ENCODE assay signal across 24 cellular contexts in genomic region chr2:26852405-26853348, GRCh38. TPM values are rescaled to one million over a fixed set of nuclear protein-coding genes. Genes with fewer than 3 reads are reported as not detected.
DNase-seq lines count a peak whose midpoint lies in the region; ATAC-seq, FAIRE-seq and TF ChIP-seq lines count a peak whose summit lies in the region.
"Had no signal": no experiment of that assay in that cellular context is flagged by ENCODE, and none has a peak within 500 bp of the region (broad histone marks: within the 10 kb centered on the region; RNA-seq: fewer than 3 reads in every experiment).

No MANE protein-coding gene starts in this region.

- CTCF ChIA-PET in activated CD8-positive, alpha-beta memory T cell treated with anti-CD3 and anti-CD28 coated beads, Interleukin-2, amount 10 ng/mL, durations not matched to agents 7 days and 5 days (lab: Charles Lee), result interaction anchor here (0.8 to 2.8 kb wide), 2 partner anchors 69 to 90 kb away, joined by 3 to 10 read pairs; no protein-coding TSS in a partner anchor
- CTCF ChIA-PET in RWPE1 (lab: Yijun Ruan, JAX), result interaction anchor here (1.1 kb wide), 1 partner anchor 11 kb away, joined by 5 read pairs; no protein-coding TSS in a partner anchor

- no peak for ATAC-seq in activated CD8-positive, alpha-beta memory T cell treated with anti-CD3 and anti-CD28 coated beads, Interleukin-2, amount 10 ng/mL, durations not matched to agents 7 days and 5 days
- ATAC-seq in GM19397 (IDR thresholded peaks at IDR 0.05; ENCODE audit: unreplicated experiment), result no peak
- ATAC-seq: CD8-positive, alpha-beta T cell had no signal

- H3K27ac Mint-ChIP-seq in activated CD8-positive, alpha-beta memory T cell treated with anti-CD3 and anti-CD28 coated beads, Interleukin-2, amount 10 ng/mL, durations not matched to agents 7 days and 5 days, result no peak overlapping the region
- H3K27ac Mint-ChIP-seq: activated CD4-positive, alpha-beta T cell treated with anti-CD3 and anti-CD28 coated beads, Interleukin-2, amount 10 ng/mL, durations not matched to agents 24 days and 14 days; CD8-positive, alpha-beta T cell; immature natural killer cell had no signal

- H3K4me1 ChIP-seq in BE2C (peaks cover 14% of the 10 kb centered on the region; the same call in 1 of the 2 replicates), mesodermal cell (ENCODE audit: control insufficient read depth, insufficient read depth, low read length, poor library complexity, severe bottlenecking) (peaks cover 3% of the 10 kb centered on the region)

- H3K36me3 Mint-ChIP-seq in activated CD8-positive, alpha-beta memory T cell treated with anti-CD3 and anti-CD28 coated beads, Interleukin-2, amount 10 ng/mL, durations not matched to agents 7 days and 5 days, result no peaks in the 10 kb centered on the region
- H3K36me3 Mint-ChIP-seq: CD8-positive, alpha-beta T cell; immature natural killer cell had no signal

- H3K9me3 ChIP-seq in BE2C (no peaks in the 10 kb centered on the region), mesodermal cell (ENCODE audit: control insufficient read depth, low read length) (no peaks in the 10 kb centered on the region)
- H3K9me3 ChIP-seq: colonic mucosa, sigmoid colon had no signal

- 52 to 59% methylated on average over 2 to 4 of the region's 7 CpGs for WGBS in mesodermal cell (ENCODE audit: insufficient coverage in 2 of 2), 2 experiments

- POLR2A ChIA-PET in RWPE1 (lab: Yijun Ruan, JAX; ENCODE audit: low non-redundant PET), result no interaction called here

- FAIRE-seq in endometrium (lab: Jason Lieb, UNC), result peak; percentile 57
- FAIRE-seq: astrocyte had no signal

- in situ Hi-C loops in G401 (cut with HindIII; ENCODE audit: low sequenced_read_pairs), result no loop called here

- no peak for TF ChIP-seq CTCF in BE2C (IDR thresholded peaks at IDR 0.05; ENCODE audit: low read depth, low read length)
- no peak for TF ChIP-seq CTCF in RWPE1 (conservative IDR thresholded peaks at IDR 0.05; ENCODE audit: low read depth)

- H3K36me3 ChIP-seq in BE2C (no peaks in the 10 kb centered on the region), mesodermal cell (ENCODE audit: control insufficient read depth, insufficient read depth, low read length) (no peaks in the 10 kb centered on the region)
- H3K36me3 ChIP-seq: colonic mucosa, sigmoid colon had no signal

- H3K27me3 ChIP-seq in BE2C, result peaks cover 13% of the 10 kb centered on the region

- H3K4me3 ChIP-seq in BE2C (ENCODE audit: low read depth, low read length) (no peak overlapping the region), mesodermal cell (ENCODE audit: extremely low read depth, insufficient read depth, low read length, poor library complexity, severe bottlenecking) (no peak overlapping the region)
- H3K4me3 ChIP-seq: colonic mucosa, PC-9, sigmoid colon had no signal

- H3K4me3 Mint-ChIP-seq in activated CD8-positive, alpha-beta memory T cell treated with anti-CD3 and anti-CD28 coated beads, Interleukin-2, amount 10 ng/mL, durations not matched to agents 7 days and 5 days, result no peak overlapping the region
- H3K4me3 Mint-ChIP-seq: activated CD4-positive, alpha-beta T cell treated with anti-CD3 and anti-CD28 coated beads, Interleukin-2, amount 10 ng/mL, durations not matched to agents 24 days and 14 days; CD8-positive, alpha-beta T cell; immature natural killer cell had no signal

- H3K27ac ChIP-seq in mesodermal cell (ENCODE audit: low read depth, low read length, severe bottlenecking), result peak overlapping the region; percentile 23
- H3K27ac ChIP-seq in RWPE1, result no peak overlapping the region
- H3K27ac ChIP-seq: colonic mucosa, epithelial cell of prostate, PC-9, sigmoid colon had no signal

- H3K9me3 Mint-ChIP-seq in activated CD8-positive, alpha-beta memory T cell treated with anti-CD3 and anti-CD28 coated beads, Interleukin-2, amount 10 ng/mL, durations not matched to agents 7 days and 5 days (ENCODE audit: low read depth), result no peaks in the 10 kb centered on the region
- H3K9me3 Mint-ChIP-seq: activated CD4-positive, alpha-beta T cell treated with anti-CD3 and anti-CD28 coated beads, Interleukin-2, amount 10 ng/mL, durations not matched to agents 24 days and 14 days; CD8-positive, alpha-beta T cell; immature natural killer cell had no signal

- DNase-seq in BE2C (peak; percentile 42), NCI-H524 (lab: John Stamatoyannopoulos, UW) (peak; percentile 82 to 85), G401 (ENCODE audit: low spot score) (no peak), RWPE1 (ENCODE audit: low spot score) (no peak)
- DNase-seq in activated CD8-positive, alpha-beta memory T cell treated with anti-CD3 and anti-CD28 coated beads, Interleukin-2, amount 10 ng/mL, durations not matched to agents 7 days and 5 days, result no peak
- DNase-seq: activated CD4-positive, alpha-beta T cell treated with anti-CD3 and anti-CD28 coated beads, Interleukin-2, amount 10 ng/mL, durations not matched to agents 24 days and 14 days; activated naive CD4-positive, alpha-beta T cell treated with Interleukin-2 at 50 U/mL for 16 hours; activated T-cell treated with anti-CD3 and anti-CD28 coated beads for 4 hours; CD8-positive, alpha-beta T cell; colonic mucosa; immature natural killer cell; mesendoderm; NCI-H526 treated with DMSO at 0.1 percent for 48 hours; PC-9; sigmoid colon; stimulated activated CD4-positive, alpha-beta T cell treated with anti-CD3 and anti-CD28 coated beads, Interleukin-2, amount 100 ng/mL, for 24 hours; SW 1271 had no signal

- peaks cover 7% of the 10 kb centered on the region for H3K4me1 Mint-ChIP-seq in activated CD8-positive, alpha-beta memory T cell treated with anti-CD3 and anti-CD28 coated beads, Interleukin-2, amount 10 ng/mL, durations not matched to agents 7 days and 5 days

- peaks cover 60% of the 10 kb centered on the region for H3K27me3 Mint-ChIP-seq in activated CD8-positive, alpha-beta memory T cell treated with anti-CD3 and anti-CD28 coated beads, Interleukin-2, amount 10 ng/mL, durations not matched to agents 7 days and 5 days

RNA-seq across cellular contexts. Expression of gene DPYSL5, which starts 4.7 kb away (rescaled TPM):
- 38.5 TPM for polyA plus RNA-seq in BE2C (2012; ENCODE audit: insufficient read depth, insufficient read length, low read depth)
- polyA plus RNA-seq in mesodermal cell (2013, experiment 1 of 2), result 7.2 TPM
- 5.5 TPM for polyA plus RNA-seq in mesodermal cell (2013, experiment 2 of 2)
- 4.4 and 4.8 TPM in 2 replicates for total RNA-seq in G401 (2014; rRNA removed; shearing (Covaris generic))
- not detected for total RNA-seq in activated CD8-positive, alpha-beta memory T cell treated with anti-CD3 and anti-CD28 coated beads, Interleukin-2, amount 10 ng/mL, durations not matched to agents 7 days and 5 days
- total RNA-seq: activated CD4-positive, alpha-beta T cell treated with anti-CD3 and anti-CD28 coated beads, Interleukin-2, amount 10 ng/mL, durations not matched to agents 24 days and 14 days; CD8-positive, alpha-beta T cell; MCF 10A; PC-9 had no signal
- polyA plus RNA-seq: AG04450, immature natural killer cell had no signal

Comparison
In these comparisons a context has a peak if more than half of its experiments do, and no peak if none do; other contexts are left out.
1. DNase-seq: peak in BE2C (single experiment) and NCI-H524 (2 of 2); none in G401 (single experiment), activated CD8-positive, alpha-beta memory T cell treated with anti-CD3 and anti-CD28 coated beads, Interleukin-2, amount 10 ng/mL, durations not matched to agents 7 days and 5 days (single experiment) and RWPE1 (single experiment).